ENCODE assay signal across 13 cellular contexts in the genomic region with DNA sequence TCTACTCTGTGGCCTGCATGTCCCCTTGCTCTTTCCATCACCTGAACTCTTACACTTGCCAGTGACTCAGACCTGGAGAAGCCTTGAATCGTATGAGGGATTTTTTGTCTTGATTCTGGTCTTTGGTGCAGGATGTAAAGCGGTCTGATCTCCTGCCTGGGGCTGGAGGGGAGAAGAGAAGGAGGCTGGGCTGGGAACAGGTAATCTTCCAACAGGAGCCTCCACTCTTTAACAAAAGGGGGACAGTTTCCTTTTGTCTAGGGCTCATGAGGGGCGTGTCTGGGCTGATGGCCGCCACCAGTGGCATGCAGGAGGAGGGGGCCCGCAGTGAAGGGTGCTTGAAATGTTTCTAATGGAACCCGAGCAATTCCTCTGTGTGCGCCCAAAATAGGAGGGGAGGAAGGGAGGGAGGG. TPM values are rescaled to one million over a fixed set of nuclear protein-coding genes. Genes with fewer than 3 reads are reported as not detected.
DNase-seq lines count a peak whose midpoint lies in the region; ATAC-seq and TF ChIP-seq lines count a peak whose summit lies in the region.
"Had no signal": no experiment of that assay in that cellular context is flagged by ENCODE, and none has a peak within 500 bp of the region (broad histone marks: within the 10 kb centered on the region; RNA-seq: fewer than 3 reads in every experiment).

No MANE protein-coding gene starts in this region.

- no peak overlapping the region for H3K9ac ChIP-seq in NT2/D1 (ENCODE audit: insufficient read length, low read depth)

- H3K27ac ChIP-seq in 22Rv1, result peak overlapping the region; percentile 99
- peak overlapping the region; percentile 91 to 98 (median 94) for H3K27ac ChIP-seq in esophagus squamous epithelium
- peak overlapping the region; percentile 99 for H3K27ac ChIP-seq in psoas muscle

- H3K36me3 ChIP-seq in NT2/D1 (ENCODE audit: insufficient read depth, insufficient read length, low read length) (no peaks in the 10 kb centered on the region), esophagus squamous epithelium (no peaks in the 10 kb centered on the region), psoas muscle (ENCODE audit: insufficient read depth in 1 of 2, low read depth in 1 of 2) (peaks cover 0 to 1% of the 10 kb centered on the region in 2 donors)

- H3K4me3 ChIP-seq in NT2/D1 (ENCODE audit: insufficient read length, low read depth) (no peak overlapping the region), esophagus squamous epithelium (no peak overlapping the region), psoas muscle (peak overlapping the region; percentile 57)
- H3K4me3 ChIP-seq: smooth muscle cell had no signal

- DNase-seq in NT2/D1 (ENCODE audit: low read depth, low spot score) (peak; percentile 71), esophagus squamous epithelium (lab: John Stamatoyannopoulos, UW) (no peak), psoas muscle (no peak), NCI-H510A treated with DMSO at 0.1 percent for 48 hours (lab: John Stamatoyannopoulos, UW) (no peak)
- no peak for DNase-seq in activated CD4-positive, alpha-beta T cell treated with anti-CD3 and anti-CD28 coated beads, Interleukin-2, amount 50 U/mL, for 48 hours
- DNase-seq: DND-41, NCI-H1436 treated with DMSO at 0.1 percent for 48 hours had no signal

- H3K4me1 ChIP-seq in NT2/D1 (ENCODE audit: insufficient read depth, insufficient read length) (peaks cover 20% of the 10 kb centered on the region), esophagus squamous epithelium (peaks cover 42 to 100% (median 67%) of the 10 kb centered on the region in 3 donors), psoas muscle (peaks cover 80% of the 10 kb centered on the region)

- WGBS in esophagus squamous epithelium, 2 donors, result 21 to 38% methylated on average over 4 to 7 of the region's 7 CpGs
- 27 to 48% (median 37%) methylated on average over 7 of the region's 7 CpGs for WGBS in psoas muscle, 3 donors

- H3K27me3 ChIP-seq in NT2/D1 (ENCODE audit: insufficient read depth, insufficient read length) (peaks cover 99% of the 10 kb centered on the region), esophagus squamous epithelium (no peaks in the 10 kb centered on the region), psoas muscle (ENCODE audit: insufficient read depth in 3 of 3, low read length in 2 of 3) (no peaks in the 10 kb centered on the region)

- intact Hi-C loops in esophagus squamous epithelium (cut with DNase I) (no loop called here), psoas muscle (cut with DNase I) (no loop called here)

- H3K9me3 ChIP-seq in NT2/D1 (ENCODE audit: insufficient read depth, low read length) (no peaks in the 10 kb centered on the region), esophagus squamous epithelium (no peaks in the 10 kb centered on the region), psoas muscle (no peaks in the 10 kb centered on the region)

- TF ChIP-seq CTCF in 22Rv1 (IDR thresholded peaks at IDR 0.05) (no peak), esophagus squamous epithelium (IDR thresholded peaks at IDR 0.05) (no peak), psoas muscle (IDR thresholded peaks at IDR 0.05) (no peak)

- no peak for TF ChIP-seq POLR2A in esophagus squamous epithelium (IDR thresholded peaks at IDR 0.05)

- no peak for ATAC-seq in psoas muscle
- ATAC-seq in HG03442 (IDR thresholded peaks at IDR 0.05; ENCODE audit: unreplicated experiment), result no peak
- no peak for ATAC-seq in activated CD4-positive, CD25-positive, alpha-beta regulatory T cell treated with anti-CD3 and anti-CD28 coated beads, Interleukin-2, amount 50 U/mL, for 24 hours

RNA-seq across cellular contexts. Expression of a gene that starts 24.7 kb away (rescaled TPM):
- total RNA-seq in esophagus squamous epithelium (10 to 100 TPM; 32.3 to 81.2 (median 51.6) TPM), psoas muscle (100 to 1,000 TPM; 220 to 347 (median 268) TPM)
- 100 to 1,000 TPM in 1 of 3 donors, 10 to 100 TPM in 2; 22.2 to 158 (median 43.8) TPM for polyA plus RNA-seq in psoas muscle

RNA-seq across cellular contexts. Expression of a gene that starts 50.6 kb away (rescaled TPM):
- not detected for total RNA-seq in esophagus squamous epithelium
- total RNA-seq in psoas muscle, result under 1 TPM in 1 of 4 donors, not detected in 3; 0.26 TPM
- polyA plus RNA-seq in psoas muscle, result not detected
- total RNA-seq: myocyte, SK-MEL-5, smooth muscle cell had no signal
- polyA plus RNA-seq: smooth muscle cell had no signal
